8 cellular contexts compared by ENCODE assay signal in genomic region chr1:87024936-87025537, GRCh38.
DNase-seq lines count a peak whose midpoint lies in the region; ATAC-seq and TF ChIP-seq lines count a peak whose summit lies in the region.

No MANE protein-coding gene starts in this region.

- peak; percentile 76 for ATAC-seq in GM18909 (IDR thresholded peaks at IDR 0.05; ENCODE audit: poor library complexity, unreplicated experiment)
- peak; percentile 77 for ATAC-seq in HG03280 (IDR thresholded peaks at IDR 0.05; ENCODE audit: unreplicated experiment)
- no peak for ATAC-seq in activated CD4-positive, CD25-positive, alpha-beta regulatory T cell treated with anti-CD3 and anti-CD28 coated beads, Interleukin-2, amount 50 U/mL, for 24 hours

- no peak for TF ChIP-seq CTCF in coronary artery (IDR thresholded peaks at IDR 0.05)

- H3K4me3 ChIP-seq in coronary artery = no peak overlapping the region

- DNase-seq in COLO829 (ENCODE audit: low spot score) = peak; percentile 26
- peak; percentile 25 to 64 for DNase-seq in NCI-H524 (lab: John Stamatoyannopoulos, UW)
- DNase-seq in cerebellum (ENCODE audit: low spot score) = peak; percentile 43
- DNase-seq in midbrain (lab: John Stamatoyannopoulos, UW) = peak; percentile 7
- DNase-seq in coronary artery (ENCODE audit: low spot score) = no peak

- H3K27ac ChIP-seq in coronary artery = no peak overlapping the region

Comparison
In these comparisons a context has a peak if more than half of its experiments do, and no peak if none do; other contexts are left out.
1. ATAC-seq: peak in GM18909 (single experiment) and HG03280 (single experiment); none in activated CD4-positive, CD25-positive, alpha-beta regulatory T cell treated with anti-CD3 and anti-CD28 coated beads, Interleukin-2, amount 50 U/mL, for 24 hours (0 of 2).